23 cellular contexts compared by ENCODE assay signal in genomic region chr14:93688239-93688666, GRCh38.
DNase-seq lines count a peak whose midpoint lies in the region; FAIRE-seq and TF ChIP-seq lines count a peak whose summit lies in the region.
"Had no signal": no experiment of that assay in that cellular context is flagged by ENCODE, and none has a peak within 500 bp of the region (broad histone marks: within the 10 kb centered on the region; RNA-seq: fewer than 3 reads in every experiment).

No MANE protein-coding gene starts in this region.

- no peaks in the 10 kb centered on the region for H3K79me2 ChIP-seq in SK-N-SH (ENCODE audit: insufficient read depth)

- no peak for FAIRE-seq in small intestine (lab: Jason Lieb, UNC)
- FAIRE-seq: HTR-8/SVneo had no signal

- WGBS in ectodermal cell, 2 experiments: 3% methylated on average over 5 of the region's 5 CpGs
- WGBS in small intestine, 3 donors: 25 to 33% (median 26%) methylated on average over 5 of the region's 5 CpGs
- WGBS in SK-N-SH (ENCODE audit: low lambda C conversion rate): 30% methylated on average over 5 of the region's 5 CpGs

- H3K4me3 ChIP-seq in H7 (ENCODE audit: insufficient read depth, low read depth, low read length) (no peak overlapping the region), ectodermal cell (ENCODE audit: insufficient read depth, low read depth, low read length) (no peak overlapping the region), small intestine (ENCODE audit: low read depth in 1 of 2, low read length in 2 of 2) (no peak overlapping the region), SK-N-SH (ENCODE audit: low read depth in 2 of 2, low read length in 1 of 2) (no peak overlapping the region)
- H3K4me3 ChIP-seq: body of pancreas, lung, sigmoid colon, SJSA1, tibial artery had no signal

- H3K27me3 ChIP-seq in H7 (ENCODE audit: control insufficient read depth, insufficient read depth, low read length): no peaks in the 10 kb centered on the region
- H3K27me3 ChIP-seq in ectodermal cell (ENCODE audit: control insufficient read depth, insufficient read depth, low read length, poor library complexity, severe bottlenecking): no peaks in the 10 kb centered on the region
- no peaks in the 10 kb centered on the region for H3K27me3 ChIP-seq in small intestine (ENCODE audit: control insufficient read depth in 2 of 2, insufficient read depth in 2 of 2, low read length in 2 of 2)
- H3K27me3 ChIP-seq in SK-N-SH (ENCODE audit: insufficient read depth): no peaks in the 10 kb centered on the region
- H3K27me3 ChIP-seq: body of pancreas, sigmoid colon, SJSA1 had no signal

- H3K4me3 Mint-ChIP-seq in nephron progenitor cell: peak overlapping the region; percentile 13
- H3K4me3 Mint-ChIP-seq: stimulated activated naive CD8-positive, alpha-beta T cell treated with anti-CD3 and anti-CD28 coated beads, Interleukin-15, amount 100 ng/mL, for 72 hours had no signal

- H3K9me3 ChIP-seq in ectodermal cell (ENCODE audit: control insufficient read depth, low read length) (no peaks in the 10 kb centered on the region), small intestine (ENCODE audit: control insufficient read depth, low read depth) (no peaks in the 10 kb centered on the region), SK-N-SH (0 out of 2 replicates have a peak, but pooled peaks cover 4% of the 10 kb centered on the region)
- H3K9me3 ChIP-seq: body of pancreas, sigmoid colon, SJSA1, tibial artery had no signal

- no peak overlapping the region for H3K4me2 ChIP-seq in SK-N-SH

- TF ChIP-seq RAD21 in Ishikawa (IDR thresholded peaks at IDR 0.05; ENCODE audit: low read depth) (no peak; the same call in 1 of the 2 replicates), SK-N-SH (IDR thresholded peaks at IDR 0.05; ENCODE audit: low read length) (no peak)

- H3K36me3 Mint-ChIP-seq in nephron progenitor cell (ENCODE audit: low read depth): no peaks in the 10 kb centered on the region

- TF ChIP-seq CTCF in nephron progenitor cell (IDR thresholded peaks at IDR 0.05): no peak
- TF ChIP-seq CTCF in SK-N-SH (IDR thresholded peaks at IDR 0.05): no peak

- TF ChIP-seq EP300 in Ishikawa (IDR thresholded peaks at IDR 0.05; ENCODE audit: borderline replicate concordance) (peak; percentile 59; the same call in 1 of the 2 replicates), SK-N-SH (IDR thresholded peaks at IDR 0.05; ENCODE audit: borderline replicate concordance in 1 of 2, low read depth in 1 of 2, low read length in 1 of 2) (no peak)

- H3K4me1 ChIP-seq in ectodermal cell (ENCODE audit: control insufficient read depth, insufficient read depth, low read length): peaks cover 42% of the 10 kb centered on the region
- H3K4me1 ChIP-seq in small intestine (ENCODE audit: control insufficient read depth in 2 of 2, insufficient read depth in 1 of 2, low read depth in 1 of 2, low read length in 1 of 2): no peaks in the 10 kb centered on the region
- no peaks in the 10 kb centered on the region for H3K4me1 ChIP-seq in SK-N-SH (ENCODE audit: control insufficient read depth in 1 of 2, insufficient read depth in 2 of 2, low read depth in 1 of 2, low read length in 1 of 2)
- H3K4me1 ChIP-seq: body of pancreas, sigmoid colon, SJSA1, tibial artery had no signal

- no peaks in the 10 kb centered on the region for H4K20me1 ChIP-seq in SK-N-SH (ENCODE audit: insufficient read depth)

- DNase-seq in H7 (peak; percentile 56), nephron progenitor cell (no peak), small intestine (no peak), SK-N-SH (no peak), H4 (ENCODE audit: low spot score) (no peak)
- DNase-seq: activated gamma-delta T cell treated with Interleukin-2 at 50 U/mL for 16 hours; body of pancreas; effector CD4-positive, alpha-beta T cell; erythroblast; foreskin melanocyte; Karpas-422; MV-4-11; NCI-H2081; NCI-H510A treated with DMSO at 0.1 percent for 48 hours; sigmoid colon; stimulated activated naive CD8-positive, alpha-beta T cell treated with anti-CD3 and anti-CD28 coated beads, Interleukin-15, amount 100 ng/mL, for 72 hours; tibial artery had no signal

- no peak overlapping the region for H2AFZ ChIP-seq in SK-N-SH (ENCODE audit: low read depth)

- peaks cover 53% of the 10 kb centered on the region for H3K4me1 Mint-ChIP-seq in nephron progenitor cell
- H3K4me1 Mint-ChIP-seq: stimulated activated naive CD8-positive, alpha-beta T cell treated with anti-CD3 and anti-CD28 coated beads, Interleukin-15, amount 100 ng/mL, for 72 hours had no signal

- H3K36me3 ChIP-seq in H7 (replicated peaks; ENCODE audit: control insufficient read depth, insufficient read depth, low read length): no peaks in the 10 kb centered on the region
- no peaks in the 10 kb centered on the region for H3K36me3 ChIP-seq in ectodermal cell (ENCODE audit: control insufficient read depth, insufficient read depth, low read length)
- H3K36me3 ChIP-seq in small intestine (ENCODE audit: control insufficient read depth in 2 of 2, insufficient read depth in 2 of 2, low read length in 2 of 2): no peaks in the 10 kb centered on the region
- H3K36me3 ChIP-seq in SK-N-SH (replicated peaks in 1 of 2; ENCODE audit: control insufficient read depth in 1 of 2, insufficient read depth in 2 of 2, low read length in 1 of 2): no peaks in the 10 kb centered on the region
- H3K36me3 ChIP-seq: sigmoid colon, SJSA1, tibial artery had no signal

- no peaks in the 10 kb centered on the region for H3K9me3 Mint-ChIP-seq in nephron progenitor cell
- H3K9me3 Mint-ChIP-seq: stimulated activated naive CD8-positive, alpha-beta T cell treated with anti-CD3 and anti-CD28 coated beads, Interleukin-15, amount 100 ng/mL, for 72 hours had no signal

- H3K27ac Mint-ChIP-seq in nephron progenitor cell: no peak overlapping the region
- H3K27ac Mint-ChIP-seq: progenitor cell of endocrine pancreas; stimulated activated naive CD8-positive, alpha-beta T cell treated with anti-CD3 and anti-CD28 coated beads, Interleukin-15, amount 100 ng/mL, for 72 hours had no signal

- CTCF ChIA-PET in SK-N-SH (lab: Yijun Ruan, JAX): interaction anchor here (1.2 to 1.8 kb wide), 3 partner anchors 15 to 251 kb away, joined by 3 to 7 read pairs (median 4); no protein-coding TSS in a partner anchor

- POLR2A ChIA-PET in SK-N-SH (lab: Yijun Ruan, JAX): no interaction called here

- H3K9me2 ChIP-seq in SK-N-SH: no peaks in the 10 kb centered on the region

- no peaks in the 10 kb centered on the region for H3F3A ChIP-seq in SK-N-SH (replicated peaks; ENCODE audit: insufficient read depth)

- peak overlapping the region; percentile 76 for H3K27ac ChIP-seq in ectodermal cell (ENCODE audit: insufficient read depth, low read depth, low read length, poor library complexity, severe bottlenecking)
- H3K27ac ChIP-seq in small intestine (ENCODE audit: low read depth in 1 of 2, low read length in 1 of 2): no peak overlapping the region
- no peak overlapping the region for H3K27ac ChIP-seq in SK-N-SH (ENCODE audit: low read depth in 2 of 2, low read length in 1 of 2)
- H3K27ac ChIP-seq: body of pancreas, sigmoid colon, SJSA1, tibial artery had no signal

- H3K27me3 Mint-ChIP-seq in nephron progenitor cell (ENCODE audit: low read depth, poor library complexity): peaks cover 10% of the 10 kb centered on the region

- no peak overlapping the region for H3K9ac ChIP-seq in SK-N-SH

TF ChIP-seq in Ishikawa, 13 proteins besides CTCF, POLR2A, EP300 and RAD21:
- TF ChIP-seq MAX (IDR thresholded peaks at IDR 0.05) (peak; percentile 45), NFIC (IDR thresholded peaks at IDR 0.05) (peak; percentile 74), TCF12 (IDR thresholded peaks at IDR 0.05; ENCODE audit: low read depth) (peak; percentile 74), TEAD4 (IDR thresholded peaks at IDR 0.05) (peak; percentile 77), TAF1 (IDR thresholded peaks at IDR 0.05; ENCODE audit: low read depth) (no peak), ZBTB7A (IDR thresholded peaks at IDR 0.05; ENCODE audit: low read depth) (no peak)

TF ChIP-seq in SK-N-SH, 30 proteins besides CTCF, POLR2A, EP300 and RAD21:
- TF ChIP-seq RFX5 (IDR thresholded peaks at IDR 0.05; ENCODE audit: low read length): no peak
- no peak for TF ChIP-seq SMC3 (IDR thresholded peaks at IDR 0.05; ENCODE audit: low read depth, low read length)
TF ChIP-seq in SK-N-SH: peak in this region for 0.
